In genomic region chrX:133531012-133531411, GRCh38 we compare ENCODE assay signal across 22 cellular contexts.
"Had no signal": no experiment of that assay in that cellular context is flagged by ENCODE, and none has a peak within 500 bp of the region (broad histone marks: within the 10 kb centered on the region; RNA-seq: fewer than 3 reads in every experiment).

No MANE protein-coding gene starts in this region.

- H3K4me1 Mint-ChIP-seq: naive thymus-derived CD4-positive, alpha-beta T cell; stimulated activated memory B cell treated with anti-CD40 and anti-IgM and Interleukin-4, amounts not matched to agents 10 μg/mL and 1 μg/mL and 100 μg/mL, for 72 hours had no signal

- DNase-seq: effector memory CD8-positive, alpha-beta T cell; gastrocnemius medialis; glutamatergic neuron; islet precursor cell; left lung; naive thymus-derived CD4-positive, alpha-beta T cell; nucleus accumbens; pancreas; spleen; stimulated activated CD4-positive, alpha-beta T cell treated with anti-CD3 and anti-CD28 coated beads, Interleukin-15, amount 100 ng/mL, for 24 hours; stimulated activated CD4-positive, alpha-beta T cell treated with anti-CD3 and anti-CD28 coated beads, Interleukin-1b, Interleukin-23, amount 100 ng/mL, for 48 hours; stimulated activated CD4-positive, alpha-beta T cell treated with anti-CD3 and anti-CD28 coated beads, Interleukin-4, amount 100 ng/mL, for 24 hours; upper lobe of right lung had no signal

- H3K36me3 ChIP-seq: esophagus muscularis mucosa, gastrocnemius medialis, left lung, pancreas, spleen, tibial nerve, upper lobe of right lung, vagina had no signal

- H3K27me3 Mint-ChIP-seq: effector memory CD8-positive, alpha-beta T cell; naive thymus-derived CD4-positive, alpha-beta T cell; progenitor cell of endocrine pancreas; stimulated activated memory B cell treated with anti-CD40 and anti-IgM and Interleukin-4, amounts not matched to agents 10 μg/mL and 1 μg/mL and 100 μg/mL, for 72 hours; stimulated activated naive CD8-positive, alpha-beta T cell treated with anti-CD3 and anti-CD28 coated beads, Interleukin-15, Interleukin-2, amounts not matched to agents 100 ng/mL and 50 ng/mL, for 24 hours had no signal

- H3K4me3 ChIP-seq: esophagus muscularis mucosa, gastrocnemius medialis, left lung, lung, pancreas, spleen, tibial nerve, upper lobe of right lung, vagina had no signal

- H3K9me3 ChIP-seq: esophagus muscularis mucosa, gastrocnemius medialis, left lung, pancreas, spleen, tibial nerve, upper lobe of right lung, vagina had no signal

- ATAC-seq: effector memory CD8-positive, alpha-beta T cell; gastrocnemius medialis; left lung; naive thymus-derived CD4-positive, alpha-beta T cell; pancreas; sciatic nerve; stimulated activated memory B cell treated with anti-CD40 and anti-IgM and Interleukin-4, amounts not matched to agents 10 μg/mL and 1 μg/mL and 100 μg/mL, for 72 hours; upper lobe of right lung had no signal

- H3K4me3 Mint-ChIP-seq: effector memory CD8-positive, alpha-beta T cell; naive thymus-derived CD4-positive, alpha-beta T cell; stimulated activated memory B cell treated with anti-CD40 and anti-IgM and Interleukin-4, amounts not matched to agents 10 μg/mL and 1 μg/mL and 100 μg/mL, for 72 hours; stimulated activated naive CD8-positive, alpha-beta T cell treated with anti-CD3 and anti-CD28 coated beads, Interleukin-15, Interleukin-2, amounts not matched to agents 100 ng/mL and 50 ng/mL, for 24 hours had no signal

- H3K27ac ChIP-seq: epithelial cell of prostate, esophagus muscularis mucosa, gastrocnemius medialis, left lung, pancreas, spleen, tibial nerve, upper lobe of right lung, vagina had no signal

- H3K27ac Mint-ChIP-seq: effector memory CD8-positive, alpha-beta T cell; naive thymus-derived CD4-positive, alpha-beta T cell; progenitor cell of endocrine pancreas; stimulated activated memory B cell treated with anti-CD40 and anti-IgM and Interleukin-4, amounts not matched to agents 10 μg/mL and 1 μg/mL and 100 μg/mL, for 72 hours; stimulated activated naive CD8-positive, alpha-beta T cell treated with anti-CD3 and anti-CD28 coated beads, Interleukin-15, Interleukin-2, amounts not matched to agents 100 ng/mL and 50 ng/mL, for 24 hours had no signal

- H3K27me3 ChIP-seq: esophagus muscularis mucosa, gastrocnemius medialis, left lung, pancreas, spleen, tibial nerve, upper lobe of right lung, vagina had no signal

- H3K36me3 Mint-ChIP-seq: stimulated activated memory B cell treated with anti-CD40 and anti-IgM and Interleukin-4, amounts not matched to agents 10 μg/mL and 1 μg/mL and 100 μg/mL, for 72 hours had no signal

- H3K4me1 ChIP-seq: esophagus muscularis mucosa, gastrocnemius medialis, left lung, pancreas, spleen, tibial nerve, upper lobe of right lung, vagina had no signal

- H3K9me3 Mint-ChIP-seq: effector memory CD8-positive, alpha-beta T cell; naive thymus-derived CD4-positive, alpha-beta T cell; stimulated activated memory B cell treated with anti-CD40 and anti-IgM and Interleukin-4, amounts not matched to agents 10 μg/mL and 1 μg/mL and 100 μg/mL, for 72 hours; stimulated activated naive CD8-positive, alpha-beta T cell treated with anti-CD3 and anti-CD28 coated beads, Interleukin-15, Interleukin-2, amounts not matched to agents 100 ng/mL and 50 ng/mL, for 24 hours had no signal
